In genomic region chr7:117993377-117994003, GRCh38 we compare ENCODE assay signal across 8 cellular contexts.
DNase-seq lines count a peak whose midpoint lies in the region; ATAC-seq, FAIRE-seq and TF ChIP-seq lines count a peak whose summit lies in the region.

No MANE protein-coding gene starts in this region.

- peak; percentile 24 for TF ChIP-seq CTCF in AG10803 (conservative IDR thresholded peaks at IDR 0.05; ENCODE audit: low read length)
- TF ChIP-seq CTCF in GM13976 (IDR thresholded peaks at IDR 0.05; ENCODE audit: borderline replicate concordance, control extremely low read depth, extremely low read depth, insufficient read depth, missing control alignments): peak; percentile 14
- TF ChIP-seq CTCF in activated CD8-positive, alpha-beta T cell treated with anti-CD3 and anti-CD28 coated beads for 36 hours (IDR thresholded peaks at IDR 0.05): peak; percentile 39
- peak; percentile 41 for TF ChIP-seq CTCF in kidney (IDR thresholded peaks at IDR 0.05; ENCODE audit: borderline replicate concordance, extremely low read depth, insufficient read depth)

- no peak overlapping the region for H3K27ac ChIP-seq in kidney (ENCODE audit: low read depth in 2 of 2, low read length in 2 of 2)
- H3K27ac ChIP-seq in CD4-positive, alpha-beta memory T cell (ENCODE audit: low read depth, low read length): no peak overlapping the region

- DNase-seq in AG10803 (ENCODE audit: low read depth) (no peak), GM13976 (ENCODE audit: low spot score) (peak; percentile 30), MG63 (peak; percentile 42), kidney (no peak)
- peak; percentile 27 for DNase-seq in activated CD8-positive, alpha-beta T cell treated with anti-CD3 and anti-CD28 coated beads for 36 hours
- DNase-seq in NK-92 treated with Interleukin-12 subunit alpha and Interleukin-12 subunit beta, amount 100 ng/mL, for 24 hours (lab: John Stamatoyannopoulos, UW): no peak
- DNase-seq in CD4-positive, alpha-beta memory T cell: no peak

- in situ Hi-C loops in GM13976 (cut with MboI; ENCODE audit: low sequenced_read_pairs, unreplicated experiment): no loop called here

- peak; percentile 88 for ATAC-seq in HG02571 (IDR thresholded peaks at IDR 0.05; ENCODE audit: unreplicated experiment)
- peak; percentile 49 for ATAC-seq in activated CD8-positive, alpha-beta T cell treated with anti-CD3 and anti-CD28 coated beads for 36 hours

- no peaks in the 10 kb centered on the region for H3K27me3 ChIP-seq in MG63
- no peaks in the 10 kb centered on the region for H3K27me3 ChIP-seq in CD4-positive, alpha-beta memory T cell (ENCODE audit: insufficient read depth, low read length)

- POLR2A ChIA-PET in activated CD8-positive, alpha-beta T cell treated with anti-CD3 and anti-CD28 coated beads for 36 hours (lab: Charles Lee): no interaction called here
- POLR2A ChIA-PET in CD4-positive, alpha-beta memory T cell (lab: Charles Lee; ENCODE audit: partially characterized antibody): no interaction called here

- peaks cover 2% of the 10 kb centered on the region for H3K27me3 Mint-ChIP-seq in activated CD8-positive, alpha-beta T cell treated with anti-CD3 and anti-CD28 coated beads for 36 hours
- no peaks in the 10 kb centered on the region for H3K27me3 Mint-ChIP-seq in CD4-positive, alpha-beta memory T cell

- H3K9me3 ChIP-seq in MG63 (no peaks in the 10 kb centered on the region), kidney (ENCODE audit: control insufficient read depth in 1 of 2, low read length in 2 of 2) (no peaks in the 10 kb centered on the region)
- H3K9me3 ChIP-seq in CD4-positive, alpha-beta memory T cell (ENCODE audit: control insufficient read depth in 1 of 2, low read length in 2 of 2): no peaks in the 10 kb centered on the region

- no peaks in the 10 kb centered on the region for H3K4me1 ChIP-seq in kidney (ENCODE audit: control insufficient read depth in 1 of 2, insufficient read depth in 1 of 2, low read depth in 1 of 2, low read length in 2 of 2)
- H3K4me1 ChIP-seq in CD4-positive, alpha-beta memory T cell (ENCODE audit: insufficient read depth, low read length): no peaks in the 10 kb centered on the region

- H3K9ac ChIP-seq in kidney (ENCODE audit: low read length in 2 of 2): no peak overlapping the region

- no peak overlapping the region for H3K4me3 Mint-ChIP-seq in activated CD8-positive, alpha-beta T cell treated with anti-CD3 and anti-CD28 coated beads for 36 hours
- H3K4me3 Mint-ChIP-seq in CD4-positive, alpha-beta memory T cell: no peak overlapping the region

- H3K4me3 ChIP-seq in AG10803 (ENCODE audit: low read length) (no peak overlapping the region), MG63 (no peak overlapping the region), kidney (ENCODE audit: low read length in 2 of 2) (no peak overlapping the region)
- no peak overlapping the region for H3K4me3 ChIP-seq in CD4-positive, alpha-beta memory T cell (ENCODE audit: low read length in 2 of 2)

- CTCF ChIA-PET in activated CD8-positive, alpha-beta T cell treated with anti-CD3 and anti-CD28 coated beads for 36 hours (lab: Charles Lee): interaction anchor here (0.7 to 1.2 kb wide), 3 partner anchors 11 to 136 kb away, joined by 3 read pairs; no protein-coding TSS in a partner anchor
- CTCF ChIA-PET in CD4-positive, alpha-beta memory T cell (lab: Charles Lee; ENCODE audit: partially characterized antibody): no interaction called here

- FAIRE-seq in kidney (lab: Jason Lieb, UNC): no peak

- H3K36me3 ChIP-seq in MG63 (no peaks in the 10 kb centered on the region), kidney (ENCODE audit: control insufficient read depth in 1 of 2, insufficient read depth in 2 of 2, low read length in 2 of 2) (no peaks in the 10 kb centered on the region)
- no peaks in the 10 kb centered on the region for H3K36me3 ChIP-seq in CD4-positive, alpha-beta memory T cell (ENCODE audit: insufficient read depth, low read length)

- H3K36me3 Mint-ChIP-seq in activated CD8-positive, alpha-beta T cell treated with anti-CD3 and anti-CD28 coated beads for 36 hours (ENCODE audit: low read depth): no peaks in the 10 kb centered on the region
- H3K36me3 Mint-ChIP-seq in CD4-positive, alpha-beta memory T cell: no peaks in the 10 kb centered on the region

- no peaks in the 10 kb centered on the region for H3K9me3 Mint-ChIP-seq in activated CD8-positive, alpha-beta T cell treated with anti-CD3 and anti-CD28 coated beads for 36 hours
- H3K9me3 Mint-ChIP-seq in CD4-positive, alpha-beta memory T cell: peaks cover 0 to 3% (median 0%) of the 10 kb centered on the region in 8 donors

- no peaks in the 10 kb centered on the region for H3K4me1 Mint-ChIP-seq in activated CD8-positive, alpha-beta T cell treated with anti-CD3 and anti-CD28 coated beads for 36 hours (ENCODE audit: low read depth)
- no peaks in the 10 kb centered on the region for H3K4me1 Mint-ChIP-seq in CD4-positive, alpha-beta memory T cell

- H3K27ac Mint-ChIP-seq in activated CD8-positive, alpha-beta T cell treated with anti-CD3 and anti-CD28 coated beads for 36 hours: no peak overlapping the region
- no peak overlapping the region for H3K27ac Mint-ChIP-seq in CD4-positive, alpha-beta memory T cell

- intact Hi-C loops in activated CD8-positive, alpha-beta T cell treated with anti-CD3 and anti-CD28 coated beads for 36 hours (cut with micrococcal nuclease): no loop called here
- intact Hi-C loops in kidney (cut with DNase I): no loop called here
- intact Hi-C loops in CD4-positive, alpha-beta memory T cell (cut with micrococcal nuclease): no loop called here

Comparison
In these comparisons a context has a peak if more than half of its experiments do, and no peak if none do; other contexts are left out.
1. DNase-seq: peak in GM13976 (single experiment), MG63 (single experiment) and activated CD8-positive, alpha-beta T cell treated with anti-CD3 and anti-CD28 coated beads for 36 hours (single experiment); none in AG10803 (single experiment), kidney (single experiment), NK-92 treated with Interleukin-12 subunit alpha and Interleukin-12 subunit beta, amount 100 ng/mL, for 24 hours (single experiment) and CD4-positive, alpha-beta memory T cell (0 of 5).
2. Peak in every context shown above with its lines, with median percentiles within 50 percentile points of each other: CTCF ChIP-seq.